In the genomic region with DNA sequence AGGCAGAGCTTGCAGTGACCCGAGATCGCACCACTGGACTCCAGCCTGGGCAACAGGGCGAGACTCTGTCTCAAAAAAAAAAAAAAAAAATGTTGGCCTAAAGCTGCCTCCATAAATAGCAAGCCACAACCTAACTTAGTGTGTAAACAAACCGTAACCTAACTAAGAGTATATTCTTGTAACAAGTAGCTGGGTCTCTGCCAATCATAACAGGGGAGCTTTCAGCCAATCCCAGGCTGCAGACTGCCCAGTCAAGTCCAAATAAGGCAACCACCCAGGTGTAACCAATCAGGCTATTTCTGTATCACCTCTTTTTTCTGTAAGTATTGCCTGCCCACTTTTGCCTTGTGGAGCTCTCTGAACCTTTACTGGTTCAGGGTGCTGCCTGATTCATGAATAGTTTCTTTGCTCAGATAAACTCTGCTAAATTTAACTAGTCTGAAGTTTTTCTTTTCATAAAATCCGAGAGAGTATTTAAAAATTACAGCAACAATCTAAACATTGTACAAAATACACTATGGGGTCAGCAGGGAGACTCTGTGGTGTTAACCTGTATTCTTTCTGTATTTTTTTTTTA, we compare ENCODE assay signal across 17 cellular contexts. TPM values are rescaled to one million over a fixed set of nuclear protein-coding genes. Genes with fewer than 3 reads are reported as not detected.
DNase-seq lines count a peak whose midpoint lies in the region; ATAC-seq, FAIRE-seq and TF ChIP-seq lines count a peak whose summit lies in the region.
"Had no signal": no experiment of that assay in that cellular context is flagged by ENCODE, and none has a peak within 500 bp of the region (broad histone marks: within the 10 kb centered on the region; RNA-seq: fewer than 3 reads in every experiment).

No MANE protein-coding gene starts in this region.

- H3K9me2 ChIP-seq in MM.1S (replicated peaks; ENCODE audit: insufficient read depth, low read length) = no peaks in the 10 kb centered on the region

- TF ChIP-seq POLR2A in GM12878 (IDR thresholded peaks at IDR 0.05; ENCODE audit: low read depth, low read length) (no peak), GM18505 (IDR thresholded peaks at IDR 0.05; ENCODE audit: borderline replicate concordance, extremely low read depth, insufficient read depth, insufficient read length) (no peak)

- H3K4me2 ChIP-seq in MM.1S (ENCODE audit: low read depth, low read length) (no peak overlapping the region), GM12878 (ENCODE audit: control insufficient read depth, insufficient read depth) (no peak overlapping the region), mesenchymal stem cell (ENCODE audit: low read length, poor library complexity, severe bottlenecking) (no peak overlapping the region)

- DNase-seq in GM18507 (ENCODE audit: extremely low spot score, insufficient read length, low read depth) = no peak
- peak; percentile 79 for DNase-seq in MM.1S
- no peak for DNase-seq in GM12878 (ENCODE audit: low read depth, low spot score)
- DNase-seq in mesenchymal stem cell = peak; percentile 32
- no peak for DNase-seq in occipital lobe (lab: John Stamatoyannopoulos, UW)
- DNase-seq in activated CD4-positive, alpha-beta T cell treated with anti-CD3 and anti-CD28 coated beads, Interleukin-2, amount 10 ng/mL, durations not matched to agents 7 days and 5 days = no peak
- DNase-seq in stimulated activated CD4-positive, alpha-beta T cell treated with anti-CD3 and anti-CD28 coated beads, Interleukin-2, amount 100 ng/mL, for 48 hours = no peak
- DNase-seq: activated CD4-positive, alpha-beta T cell treated with anti-CD3 and anti-CD28 coated beads for 48 hours; activated naive CD4-positive, alpha-beta T cell treated with anti-CD3 and anti-CD28 coated beads, Interleukin-2, amount 10 ng/mL, durations not matched to agents 7 days and 5 days; NCI-H82; ovary; stimulated activated naive CD8-positive, alpha-beta T cell treated with anti-CD3 and anti-CD28 coated beads, Interleukin-15, Interleukin-2, amounts not matched to agents 100 U/mL and 50 U/mL, for 24 hours had no signal

- H3K9me3 ChIP-seq in MM.1S (replicated peaks; ENCODE audit: insufficient read depth, low read length) = no peaks in the 10 kb centered on the region
- H3K9me3 ChIP-seq in GM12878 (replicated peaks; ENCODE audit: control insufficient read depth, insufficient read depth, low read length) = no peaks in the 10 kb centered on the region; the same call in 2 of the 3 replicates
- H3K9me3 ChIP-seq in mesenchymal stem cell (ENCODE audit: control insufficient read depth, low read length) = no peaks in the 10 kb centered on the region
- H3K9me3 ChIP-seq: HAP-1, ovary had no signal

- H3K23ac ChIP-seq in mesenchymal stem cell (ENCODE audit: low read length in 2 of 2) = no peak overlapping the region

- H2BK12ac ChIP-seq in mesenchymal stem cell (ENCODE audit: low read length in 2 of 2) = no peak overlapping the region

- 40% methylated on average over 5 of the region's 5 CpGs for WGBS in GM12878 (ENCODE audit: insufficient coverage, insufficient replicate concordance, low lambda C conversion rate, missing lambda C conversion rate)
- WGBS in mesenchymal stem cell = 91% methylated on average over 4 of the region's 5 CpGs

- H3K27me3 ChIP-seq in MM.1S (replicated peaks; ENCODE audit: insufficient read depth, low read length) = no peaks in the 10 kb centered on the region
- no peaks in the 10 kb centered on the region; a peak in 1 of 4 replicates for H3K27me3 ChIP-seq in GM12878 (replicated peaks in 1 of 2; ENCODE audit: control insufficient read depth in 2 of 2, insufficient read depth in 2 of 2, low read length in 1 of 2)
- H3K27me3 ChIP-seq in mesenchymal stem cell (ENCODE audit: control insufficient read depth in 1 of 2, insufficient read depth in 1 of 2, low read length in 2 of 2) = no peaks in the 10 kb centered on the region
- H3K27me3 ChIP-seq: ovary had no signal

- no peak for TF ChIP-seq EP300 in GM12878 (IDR thresholded peaks at IDR 0.05; ENCODE audit: borderline replicate concordance in 1 of 2, control insufficient read depth in 1 of 2, low read depth in 2 of 2, low read length in 2 of 2)

- peak; percentile 55 for FAIRE-seq in GM18507 (lab: Jason Lieb, UNC)
- FAIRE-seq in GM12878 (lab: Jason Lieb, UNC) = no peak

- H3K79me1 ChIP-seq in mesenchymal stem cell (replicated peaks; ENCODE audit: low read length, poor library complexity, severe bottlenecking) = peaks cover 31% of the 10 kb centered on the region

- SMC1A ChIA-PET in GM12878 (lab: Charles Lee; ENCODE audit: uncharacterized antibody, unreplicated experiment) = interaction anchor here (1.7 kb wide), 1 partner anchor 13 kb away, joined by 5 read pairs; no protein-coding TSS in a partner anchor

- in situ Hi-C loops in GM12878 (cut with MboI) = no loop called here

- H2BK5ac ChIP-seq in mesenchymal stem cell (ENCODE audit: low read depth, low read length, poor library complexity, severe bottlenecking) = no peak overlapping the region

- H2BK120ac ChIP-seq in mesenchymal stem cell (ENCODE audit: low read depth, low read length) = no peak overlapping the region

- intact Hi-C loops in GM12878 (cut with micrococcal nuclease; ENCODE audit: unreplicated experiment) = no loop called here

- H3K27ac Mint-ChIP-seq in activated CD4-positive, alpha-beta T cell treated with anti-CD3 and anti-CD28 coated beads, Interleukin-2, amount 10 ng/mL, durations not matched to agents 7 days and 5 days = no peak overlapping the region
- H3K27ac Mint-ChIP-seq: activated naive CD4-positive, alpha-beta T cell treated with anti-CD3 and anti-CD28 coated beads, Interleukin-2, amount 10 ng/mL, durations not matched to agents 7 days and 5 days; dendritic cell treated with granulocyte-macrophage colony-stimulating factor and Interleukin-4, amounts not matched to agents 40 ng/mL and 50 ng/mL, for 4 days had no signal

- POLR2A ChIA-PET in GM12878 (lab: Charles Lee) = interaction anchor here (0.7 kb wide), 1 partner anchor 13 kb away, joined by 3 read pairs; no protein-coding TSS in a partner anchor
- POLR2A ChIA-PET in activated CD4-positive, alpha-beta T cell treated with anti-CD3 and anti-CD28 coated beads, Interleukin-2, amount 10 ng/mL, durations not matched to agents 7 days and 5 days (lab: Charles Lee) = interaction anchor here (0.7 kb wide), 1 partner anchor 58 kb away, joined by 16 read pairs; no protein-coding TSS in a partner anchor

- H3K36me3 Mint-ChIP-seq in activated CD4-positive, alpha-beta T cell treated with anti-CD3 and anti-CD28 coated beads, Interleukin-2, amount 10 ng/mL, durations not matched to agents 7 days and 5 days (ENCODE audit: low read depth) = no peaks in the 10 kb centered on the region
- H3K36me3 Mint-ChIP-seq: activated naive CD4-positive, alpha-beta T cell treated with anti-CD3 and anti-CD28 coated beads, Interleukin-2, amount 10 ng/mL, durations not matched to agents 7 days and 5 days had no signal

- H3K14ac ChIP-seq in mesenchymal stem cell (ENCODE audit: low read length in 2 of 2) = no peak overlapping the region

- H3K4ac ChIP-seq in mesenchymal stem cell (ENCODE audit: low read depth in 1 of 2, low read length in 2 of 2) = no peak overlapping the region

- TF ChIP-seq RAD21 in GM12878 (IDR thresholded peaks at IDR 0.05; ENCODE audit: insufficient read depth, low read depth, low read length) = no peak

- ATAC-seq in GM12878 (peak; percentile 39), GM18505 (IDR thresholded peaks at IDR 0.05; ENCODE audit: unreplicated experiment) (no peak)
- ATAC-seq: stimulated activated naive CD8-positive, alpha-beta T cell treated with anti-CD3 and anti-CD28 coated beads, Interleukin-15, Interleukin-2, amounts not matched to agents 100 U/mL and 50 U/mL, for 24 hours had no signal

- H3K27ac ChIP-seq in MM.1S (ENCODE audit: low read length) (no peak overlapping the region; the same call in 1 of the 2 replicates), GM12878 (ENCODE audit: control insufficient read depth, insufficient read depth) (no peak overlapping the region), mesenchymal stem cell (ENCODE audit: low read length, poor library complexity, severe bottlenecking) (no peak overlapping the region)
- H3K27ac ChIP-seq: ovary had no signal

- H3K4me3 ChIP-seq in MM.1S (ENCODE audit: low read length) (no peak overlapping the region), GM12878 (no peak overlapping the region), mesenchymal stem cell (ENCODE audit: insufficient read depth in 1 of 2, low read depth in 1 of 2, low read length in 2 of 2) (no peak overlapping the region)
- H3K4me3 ChIP-seq: HAP-1, lung, ovary had no signal

- H3K4me3 Mint-ChIP-seq in activated CD4-positive, alpha-beta T cell treated with anti-CD3 and anti-CD28 coated beads, Interleukin-2, amount 10 ng/mL, durations not matched to agents 7 days and 5 days = no peak overlapping the region
- H3K4me3 Mint-ChIP-seq: activated naive CD4-positive, alpha-beta T cell treated with anti-CD3 and anti-CD28 coated beads, Interleukin-2, amount 10 ng/mL, durations not matched to agents 7 days and 5 days; CD14-positive monocyte; dendritic cell treated with granulocyte-macrophage colony-stimulating factor and Interleukin-4, amounts not matched to agents 40 ng/mL and 50 ng/mL, for 4 days had no signal

- H2AFZ ChIP-seq in MM.1S (ENCODE audit: low read length) (no peak overlapping the region), GM12878 (ENCODE audit: control insufficient read depth, low read depth, low read length) (no peak overlapping the region), mesenchymal stem cell (ENCODE audit: low read depth, low read length) (no peak overlapping the region)

- H3K18ac ChIP-seq in mesenchymal stem cell (ENCODE audit: low read depth in 1 of 2, low read length in 2 of 2) = no peak overlapping the region

- H3K36me3 ChIP-seq in MM.1S (replicated peaks; ENCODE audit: insufficient read depth, low read length) (no peaks in the 10 kb centered on the region), GM12878 (ENCODE audit: control insufficient read depth in 2 of 2, insufficient read depth in 2 of 2, low read length in 1 of 2) (no peaks in the 10 kb centered on the region), mesenchymal stem cell (ENCODE audit: control insufficient read depth in 1 of 2, insufficient read depth in 2 of 2, low read depth in 1 of 2, low read length in 2 of 2) (peaks cover 3 to 4% of the 10 kb centered on the region in 2 experiments)
- H3K36me3 ChIP-seq: HAP-1, ovary had no signal

- no peaks in the 10 kb centered on the region for H3K27me3 Mint-ChIP-seq in activated CD4-positive, alpha-beta T cell treated with anti-CD3 and anti-CD28 coated beads, Interleukin-2, amount 10 ng/mL, durations not matched to agents 7 days and 5 days
- H3K27me3 Mint-ChIP-seq: dendritic cell treated with granulocyte-macrophage colony-stimulating factor and Interleukin-4, amounts not matched to agents 40 ng/mL and 50 ng/mL, for 4 days had no signal

- H4K91ac ChIP-seq in mesenchymal stem cell (ENCODE audit: low read length) = no peak overlapping the region

- no peak overlapping the region for H2AK5ac ChIP-seq in mesenchymal stem cell (ENCODE audit: low read length, severe bottlenecking)

- H3K79me2 ChIP-seq in MM.1S (ENCODE audit: low read length) (0 out of 2 replicates have a peak, but pooled peaks cover 3% of the 10 kb centered on the region), GM12878 (ENCODE audit: control insufficient read depth, insufficient read depth, low read length) (no peaks in the 10 kb centered on the region; the same call in none of the 2 replicates)

- peaks cover 18% of the 10 kb centered on the region for H3K4me1 Mint-ChIP-seq in activated CD4-positive, alpha-beta T cell treated with anti-CD3 and anti-CD28 coated beads, Interleukin-2, amount 10 ng/mL, durations not matched to agents 7 days and 5 days

- CTCF ChIA-PET in GM12878 (lab: Yijun Ruan, JAX) = interaction anchor here (0.7 kb wide), 1 partner anchor 56 kb away, joined by 4 read pairs; no protein-coding TSS in a partner anchor
- CTCF ChIA-PET in activated CD4-positive, alpha-beta T cell treated with anti-CD3 and anti-CD28 coated beads, Interleukin-2, amount 10 ng/mL, durations not matched to agents 7 days and 5 days (lab: Charles Lee) = interaction anchor here (0.6 to 0.9 kb wide), 5 partner anchors 48 to 345 kb away, joined by 3 to 7 read pairs (median 3); no protein-coding TSS in a partner anchor

- TF ChIP-seq CTCF in MM.1S (IDR thresholded peaks at IDR 0.05; ENCODE audit: low read length) (no peak), GM12878 (IDR thresholded peaks at IDR 0.05 in 2 of 3, conservative IDR thresholded peaks at IDR 0.05 in 1 of 3; ENCODE audit: control insufficient read depth in 2 of 3, extremely low read depth in 1 of 3, insufficient read depth in 1 of 3, low read depth in 3 of 3, low read length in 3 of 3) (no peak)

- no TSS peak for BruUV-seq in GM12878 (replicated peaks; lab: Mats Ljungman, UMichigan)

- peaks cover 3% of the 10 kb centered on the region for H3K9me3 Mint-ChIP-seq in activated CD4-positive, alpha-beta T cell treated with anti-CD3 and anti-CD28 coated beads, Interleukin-2, amount 10 ng/mL, durations not matched to agents 7 days and 5 days
- H3K9me3 Mint-ChIP-seq: activated naive CD4-positive, alpha-beta T cell treated with anti-CD3 and anti-CD28 coated beads, Interleukin-2, amount 10 ng/mL, durations not matched to agents 7 days and 5 days; CD14-positive monocyte; dendritic cell treated with granulocyte-macrophage colony-stimulating factor and Interleukin-4, amounts not matched to agents 40 ng/mL and 50 ng/mL, for 4 days had no signal

- no peaks in the 10 kb centered on the region for H4K20me1 ChIP-seq in MM.1S (ENCODE audit: insufficient read depth, low read length)
- no peaks in the 10 kb centered on the region for H4K20me1 ChIP-seq in GM12878 (ENCODE audit: control insufficient read depth, insufficient read depth)

- H2BK15ac ChIP-seq in mesenchymal stem cell (ENCODE audit: low read depth, poor library complexity, severe bottlenecking) = no peak overlapping the region

- H3K9ac ChIP-seq in MM.1S (ENCODE audit: low read length) (no peak overlapping the region), GM12878 (ENCODE audit: control insufficient read depth, insufficient read depth, low read length) (no peak overlapping the region), mesenchymal stem cell (ENCODE audit: low read length) (no peak overlapping the region)

- H4K8ac ChIP-seq in mesenchymal stem cell (ENCODE audit: low read length) = no peak overlapping the region

- peaks cover 5% of the 10 kb centered on the region; the same call in 1 of the 2 replicates for H3F3A ChIP-seq in MM.1S (ENCODE audit: insufficient read depth, low read length)

- H3K4me1 ChIP-seq in MM.1S (ENCODE audit: low read length) (peaks cover 11% of the 10 kb centered on the region), GM12878 (ENCODE audit: control insufficient read depth, insufficient read depth, low read length) (peaks cover 17% of the 10 kb centered on the region), mesenchymal stem cell (ENCODE audit: control insufficient read depth, insufficient read depth, low read depth, low read length) (peaks cover 21% of the 10 kb centered on the region)

- RAD21 ChIA-PET in GM12878 (lab: Charles Lee; ENCODE audit: unreplicated experiment) = no interaction called here

RNA-seq across cellular contexts. Expression of gene PSTPIP2, which starts 4.5 kb away (rescaled TPM):
- total RNA-seq in GM12878 (2013; cell fraction: nucleolus; rRNA removed) = 0.92 and 1.2 TPM in 2 replicates
- total RNA-seq in GM12878 (2014; rRNA removed) = 23.0 and 23.6 TPM in 2 replicates
- total RNA-seq in GM12878 (2014; rRNA removed; fragmentation: Illumina TruSeq; extraction: Trizol) = 27.0 and 28.8 TPM in 2 replicates
- 21.2 and 23.5 TPM in 2 replicates for total RNA-seq in GM12878 (2021)
- 9.9 TPM for polyA plus RNA-seq in GM12878 (2011; ENCODE audit: low read depth)
- polyA plus RNA-seq in GM12878 (2011; rRNA removed) = 0.69 and 0.82 TPM in 2 replicates
- 0.36 and 0.45 TPM in 2 replicates for polyA plus RNA-seq in GM12878 (2011; cell fraction: cytosol; rRNA removed)
- polyA plus RNA-seq in GM12878 (2011; cell fraction: nucleus; rRNA removed) = 0.27 and 0.70 TPM in 2 replicates
- polyA plus RNA-seq in GM12878 (2012) = 13.0 and 14.7 TPM in 2 replicates
- polyA plus RNA-seq in GM12878 (2014; fragmentation: Illumina TruSeq; extraction: Trizol) = 38.4 and 44.3 TPM in 2 replicates
- polyA plus RNA-seq in GM12878 (2014; fragmentation: Nextera tagmentation; extraction: Ambion mirVana) = 10 to 100 TPM; 12.6 to 15.5 TPM
- polyA plus RNA-seq in GM12878 (2014; rRNA removed) = 24.6 and 30.5 TPM in 2 replicates
- 10 to 100 TPM; 26.5 to 28.9 TPM for polyA plus RNA-seq in GM12878 (2016; fragmentation: Nextera tagmentation; extraction: Ambion mirVana)
- polyA minus RNA-seq in GM12878 (2011; rRNA and poly(A)+ RNA removed) = 0.15 and 0.29 TPM in 2 replicates
- 0.42 TPM in 1 of 2 replicates, not detected in the other for polyA minus RNA-seq in GM12878 (2011; cell fraction: cytosol; rRNA and poly(A)+ RNA removed)
- 0.12 and 0.29 TPM in 2 replicates for polyA minus RNA-seq in GM12878 (2011; cell fraction: nucleus; rRNA and poly(A)+ RNA removed)
- 4.3 TPM for polyA plus RNA-seq in mesenchymal stem cell (2013, experiment 1 of 2)
- polyA plus RNA-seq in mesenchymal stem cell (2013, experiment 2 of 2) = 4.5 TPM
- 1.6 TPM for total RNA-seq in occipital lobe
- 1 to 10 TPM; 9.4 to 9.7 TPM for total RNA-seq in activated CD4-positive, alpha-beta T cell treated with anti-CD3 and anti-CD28 coated beads, Interleukin-2, amount 10 ng/mL, durations not matched to agents 7 days and 5 days

RNA-seq across cellular contexts. Expression of gene ATP5F1A, which starts 30.6 kb away (rescaled TPM):
- total RNA-seq in GM12878 (2013; cell fraction: nucleolus; rRNA removed) = 245 and 272 TPM in 2 replicates
- 628 and 706 TPM in 2 replicates for total RNA-seq in GM12878 (2014; rRNA removed)
- total RNA-seq in GM12878 (2014; rRNA removed; fragmentation: Illumina TruSeq; extraction: Trizol) = 638 and 668 TPM in 2 replicates
- 584 and 592 TPM in 2 replicates for total RNA-seq in GM12878 (2021)
- polyA plus RNA-seq in GM12878 (2011; ENCODE audit: low read depth) = 366 TPM
- polyA plus RNA-seq in GM12878 (2011; rRNA removed) = 779 and 780 TPM in 2 replicates
- polyA plus RNA-seq in GM12878 (2011; cell fraction: cytosol; rRNA removed) = 859 and 991 TPM in 2 replicates
- polyA plus RNA-seq in GM12878 (2011; cell fraction: nucleus; rRNA removed) = 432 and 642 TPM in 2 replicates
- polyA plus RNA-seq in GM12878 (2012) = 352 and 442 TPM in 2 replicates
- 631 and 687 TPM in 2 replicates for polyA plus RNA-seq in GM12878 (2014; fragmentation: Illumina TruSeq; extraction: Trizol)
- polyA plus RNA-seq in GM12878 (2014; fragmentation: Nextera tagmentation; extraction: Ambion mirVana) = 1,000 to 10,000 TPM in 1 of 2 experiments, 100 to 1,000 TPM in 1; 863 to 1,161 TPM
- polyA plus RNA-seq in GM12878 (2014; rRNA removed) = 483 and 626 TPM in 2 replicates
- polyA plus RNA-seq in GM12878 (2016; fragmentation: Nextera tagmentation; extraction: Ambion mirVana) = 100 to 1,000 TPM; 815 to 828 TPM
- polyA minus RNA-seq in GM12878 (2011; rRNA and poly(A)+ RNA removed) = 930 and 952 TPM in 2 replicates
- polyA minus RNA-seq in GM12878 (2011; cell fraction: cytosol; rRNA and poly(A)+ RNA removed) = 255 and 313 TPM in 2 replicates
- 87.5 and 150 TPM in 2 replicates for polyA minus RNA-seq in GM12878 (2011; cell fraction: nucleus; rRNA and poly(A)+ RNA removed)
- polyA plus RNA-seq in mesenchymal stem cell (2013, experiment 1 of 2) = 316 TPM
- polyA plus RNA-seq in mesenchymal stem cell (2013, experiment 2 of 2) = 324 TPM
- total RNA-seq in occipital lobe = 642 TPM
- 100 to 1,000 TPM; 333 to 349 TPM for total RNA-seq in activated CD4-positive, alpha-beta T cell treated with anti-CD3 and anti-CD28 coated beads, Interleukin-2, amount 10 ng/mL, durations not matched to agents 7 days and 5 days

RNA-seq across cellular contexts. Expression of gene HAUS1, which starts 36.7 kb away (rescaled TPM):
- 5.8 and 10.9 TPM in 2 replicates for total RNA-seq in GM12878 (2013; cell fraction: nucleolus; rRNA removed)
- 41.2 and 56.0 TPM in 2 replicates for total RNA-seq in GM12878 (2014; rRNA removed)
- 75.1 and 79.6 TPM in 2 replicates for total RNA-seq in GM12878 (2014; rRNA removed; fragmentation: Illumina TruSeq; extraction: Trizol)
- total RNA-seq in GM12878 (2021) = 52.4 and 58.7 TPM in 2 replicates
- 30.4 TPM for polyA plus RNA-seq in GM12878 (2011; ENCODE audit: low read depth)
- 85.5 and 142 TPM in 2 replicates for polyA plus RNA-seq in GM12878 (2011; rRNA removed)
- polyA plus RNA-seq in GM12878 (2011; cell fraction: cytosol; rRNA removed) = 34.6 and 41.4 TPM in 2 replicates
- polyA plus RNA-seq in GM12878 (2011; cell fraction: nucleus; rRNA removed) = 21.8 and 23.1 TPM in 2 replicates
- 35.7 and 37.6 TPM in 2 replicates for polyA plus RNA-seq in GM12878 (2012)
- polyA plus RNA-seq in GM12878 (2014; fragmentation: Illumina TruSeq; extraction: Trizol) = 98.3 and 102 TPM in 2 replicates
- polyA plus RNA-seq in GM12878 (2014; fragmentation: Nextera tagmentation; extraction: Ambion mirVana) = 100 to 1,000 TPM; 173 to 182 TPM
- 44.7 and 54.6 TPM in 2 replicates for polyA plus RNA-seq in GM12878 (2014; rRNA removed)
- polyA plus RNA-seq in GM12878 (2016; fragmentation: Nextera tagmentation; extraction: Ambion mirVana) = 100 to 1,000 TPM; 106 to 119 TPM
- polyA minus RNA-seq in GM12878 (2011; rRNA and poly(A)+ RNA removed) = 14.2 and 18.6 TPM in 2 replicates
- polyA minus RNA-seq in GM12878 (2011; cell fraction: cytosol; rRNA and poly(A)+ RNA removed) = 17.8 and 24.2 TPM in 2 replicates
- 5.2 and 6.0 TPM in 2 replicates for polyA minus RNA-seq in GM12878 (2011; cell fraction: nucleus; rRNA and poly(A)+ RNA removed)
- 54.2 TPM for polyA plus RNA-seq in mesenchymal stem cell (2013, experiment 1 of 2)
- polyA plus RNA-seq in mesenchymal stem cell (2013, experiment 2 of 2) = 54.2 TPM
- total RNA-seq in occipital lobe = 34.8 TPM
- total RNA-seq in activated CD4-positive, alpha-beta T cell treated with anti-CD3 and anti-CD28 coated beads, Interleukin-2, amount 10 ng/mL, durations not matched to agents 7 days and 5 days = 10 to 100 TPM; 57.9 to 58.5 TPM

Comparison
In these comparisons a context has a peak if more than half of its experiments do, and no peak if none do; other contexts are left out.
1. DNase-seq: peak in MM.1S (single experiment) and mesenchymal stem cell (single experiment); none in GM18507 (single experiment), GM12878 (single experiment), occipital lobe (single experiment), activated CD4-positive, alpha-beta T cell treated with anti-CD3 and anti-CD28 coated beads, Interleukin-2, amount 10 ng/mL, durations not matched to agents 7 days and 5 days (single experiment) and stimulated activated CD4-positive, alpha-beta T cell treated with anti-CD3 and anti-CD28 coated beads, Interleukin-2, amount 100 ng/mL, for 48 hours (0 of 2).